In genomic region chr10:72025832-72026231, GRCh38 we compare ENCODE assay signal across 17 cellular contexts.
"Had no signal": no experiment of that assay in that cellular context is flagged by ENCODE, and none has a peak within 500 bp of the region (broad histone marks: within the 10 kb centered on the region; RNA-seq: fewer than 3 reads in every experiment).

No MANE protein-coding gene starts in this region.

- H3K4me3 ChIP-seq: dorsolateral prefrontal cortex, psoas muscle, spleen, thoracic aorta, vagina had no signal

- H3K27ac ChIP-seq: psoas muscle, spleen, thoracic aorta, vagina had no signal

- H3K27ac Mint-ChIP-seq: natural killer cell; stimulated activated memory B cell treated with anti-CD40 and anti-IgM and Interleukin-4, amounts not matched to agents 10 μg/mL and 1 μg/mL and 100 μg/mL, for 72 hours; stimulated activated naive CD8-positive, alpha-beta T cell treated with anti-CD3 and anti-CD28 coated beads, Interleukin-15, Interleukin-2, amounts not matched to agents 100 ng/mL and 50 ng/mL, for 24 hours had no signal

- H3K4me1 ChIP-seq: psoas muscle had no signal

- ATAC-seq: natural killer cell; psoas muscle; stimulated activated memory B cell treated with anti-CD40 and anti-IgM and Interleukin-4, amounts not matched to agents 10 μg/mL and 1 μg/mL and 100 μg/mL, for 72 hours had no signal

- DNase-seq: cortex of kidney; dorsolateral prefrontal cortex; effector CD8-positive, alpha-beta T cell; foreskin melanocyte; hippocampal formation; natural killer cell; psoas muscle; retina; spleen; stimulated activated CD4-positive, alpha-beta T cell treated with anti-CD3 and anti-CD28 coated beads, Interleukin-15, amount 100 ng/mL, for 24 hours; stimulated activated CD4-positive, alpha-beta T cell treated with anti-CD3 and anti-CD28 coated beads, Interleukin-1b, Interleukin-23, amount 100 ng/mL, for 48 hours; stimulated activated CD4-positive, alpha-beta T cell treated with anti-CD3 and anti-CD28 coated beads, Interleukin-4, amount 100 ng/mL, for 24 hours; trophoblast cell had no signal

- H3K36me3 Mint-ChIP-seq: natural killer cell; stimulated activated memory B cell treated with anti-CD40 and anti-IgM and Interleukin-4, amounts not matched to agents 10 μg/mL and 1 μg/mL and 100 μg/mL, for 72 hours had no signal

- H3K9me3 Mint-ChIP-seq: natural killer cell; stimulated activated naive CD8-positive, alpha-beta T cell treated with anti-CD3 and anti-CD28 coated beads, Interleukin-15, Interleukin-2, amounts not matched to agents 100 ng/mL and 50 ng/mL, for 24 hours had no signal

- H3K36me3 ChIP-seq: spleen, thoracic aorta, vagina had no signal

- H3K4me3 Mint-ChIP-seq: natural killer cell; stimulated activated memory B cell treated with anti-CD40 and anti-IgM and Interleukin-4, amounts not matched to agents 10 μg/mL and 1 μg/mL and 100 μg/mL, for 72 hours; stimulated activated naive CD8-positive, alpha-beta T cell treated with anti-CD3 and anti-CD28 coated beads, Interleukin-15, Interleukin-2, amounts not matched to agents 100 ng/mL and 50 ng/mL, for 24 hours had no signal

- H3K27me3 Mint-ChIP-seq: stimulated activated naive CD8-positive, alpha-beta T cell treated with anti-CD3 and anti-CD28 coated beads, Interleukin-15, Interleukin-2, amounts not matched to agents 100 ng/mL and 50 ng/mL, for 24 hours had no signal

- H3K9me3 ChIP-seq: psoas muscle, spleen, thoracic aorta, vagina had no signal

- H3K27me3 ChIP-seq: dorsolateral prefrontal cortex, spleen, vagina had no signal
